13 cellular contexts compared by ENCODE assay signal in the genomic region with DNA sequence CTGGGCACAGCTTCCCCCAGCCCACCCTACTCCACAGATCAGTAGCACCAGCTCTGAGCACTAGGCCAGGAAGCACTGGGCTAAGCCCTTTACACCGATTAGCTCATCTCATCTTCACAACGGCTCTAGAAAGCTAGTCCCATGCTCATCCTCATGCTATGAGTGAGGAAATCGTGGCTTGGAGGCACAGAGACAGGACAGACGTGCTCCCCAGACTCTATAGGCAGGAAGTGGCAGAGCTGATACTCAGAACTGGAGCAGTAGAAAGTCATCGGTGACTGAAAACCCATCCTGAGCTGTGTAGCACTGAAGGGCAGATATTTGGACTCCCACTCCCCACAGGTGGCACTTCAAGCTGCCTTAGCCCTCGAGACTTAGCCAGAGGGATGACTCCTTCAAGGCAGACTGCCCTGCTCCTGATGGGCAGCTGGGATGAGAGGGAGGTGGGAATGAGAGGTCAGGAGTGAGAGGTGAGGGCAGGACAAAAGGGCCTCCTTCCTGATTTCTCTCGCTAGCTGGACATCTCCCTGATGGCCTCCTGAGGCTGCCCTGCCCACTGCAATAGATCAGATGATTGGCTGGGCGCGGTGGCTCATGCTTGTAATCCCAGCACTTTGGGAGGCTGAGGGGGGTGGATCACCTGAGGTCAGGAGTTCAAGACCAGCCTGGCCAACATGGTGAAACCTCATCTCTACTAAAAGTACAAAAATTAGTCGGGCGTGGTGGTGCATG. TPM values are rescaled to one million over a fixed set of nuclear protein-coding genes. Genes with fewer than 3 reads are reported as not detected.
A peak's percentile ranks its signal among the peaks of the same experiment; 100 is the strongest.
DNase-seq lines count a peak whose midpoint lies in the region; TF ChIP-seq lines count a peak whose summit lies in the region.
"Had no signal": no experiment of that assay in that cellular context is flagged by ENCODE, and none has a peak within 500 bp of the region (broad histone marks: within the 10 kb centered on the region; RNA-seq: fewer than 3 reads in every experiment).

No MANE protein-coding gene starts in this region.

- TF ChIP-seq CTCF in Calu3 (IDR thresholded peaks at IDR 0.05; ENCODE audit: unreplicated experiment): no peak

- peaks cover 68 to 99% (median 97%) of the 10 kb centered on the region in 3 donors for H3K4me1 Mint-ChIP-seq in CD8-positive, alpha-beta memory T cell
- peaks cover 99% of the 10 kb centered on the region for H3K4me1 Mint-ChIP-seq in activated naive CD4-positive, alpha-beta T cell treated with anti-CD3 and anti-CD28 coated beads, Interleukin-2, amount 10 ng/mL, durations not matched to agents 7 days and 5 days
- H3K4me1 Mint-ChIP-seq in Calu3 (ENCODE audit: low read depth, unreplicated experiment): no peaks in the 10 kb centered on the region

- H3K27me3 ChIP-seq in CD8-positive, alpha-beta memory T cell (ENCODE audit: insufficient read depth, low read length, poor library complexity, severe bottlenecking): no peaks in the 10 kb centered on the region

- peaks cover 95% of the 10 kb centered on the region for H3K4me1 ChIP-seq in CD8-positive, alpha-beta memory T cell (ENCODE audit: insufficient read depth, low read length)

- H3K4me3 ChIP-seq in CD8-positive, alpha-beta memory T cell (ENCODE audit: low read length): peak overlapping the region; percentile 23

- H3K4me3 Mint-ChIP-seq in CD8-positive, alpha-beta memory T cell: peak overlapping the region; percentile 38 to 84 (median 73)
- H3K4me3 Mint-ChIP-seq in activated naive CD4-positive, alpha-beta T cell treated with anti-CD3 and anti-CD28 coated beads, Interleukin-2, amount 10 ng/mL, durations not matched to agents 7 days and 5 days: peak overlapping the region; percentile 76
- H3K4me3 Mint-ChIP-seq in Calu3 (ENCODE audit: low read depth, unreplicated experiment): no peak overlapping the region

- H3K27me3 Mint-ChIP-seq in CD8-positive, alpha-beta memory T cell: no peaks in the 10 kb centered on the region
- H3K27me3 Mint-ChIP-seq in activated naive CD4-positive, alpha-beta T cell treated with anti-CD3 and anti-CD28 coated beads, Interleukin-2, amount 10 ng/mL, durations not matched to agents 7 days and 5 days: no peaks in the 10 kb centered on the region
- peaks cover 44% of the 10 kb centered on the region for H3K27me3 Mint-ChIP-seq in Calu3 (ENCODE audit: unreplicated experiment)

- H3K36me3 ChIP-seq in CD8-positive, alpha-beta memory T cell (ENCODE audit: insufficient read depth, low read length): peaks cover 41% of the 10 kb centered on the region

- peak overlapping the region; percentile 44 for H3K27ac ChIP-seq in CD8-positive, alpha-beta memory T cell (ENCODE audit: low read depth, low read length)

- BruUV-seq in Calu3 (replicated peaks; lab: Mats Ljungman, UMichigan): no TSS peak

- intact Hi-C loops in Calu3 (cut with micrococcal nuclease; ENCODE audit: unreplicated experiment): no loop called here

- peak overlapping the region in 7 of 8 donors; percentile 73 to 97 (median 92) for H3K27ac Mint-ChIP-seq in CD8-positive, alpha-beta memory T cell
- H3K27ac Mint-ChIP-seq in activated naive CD4-positive, alpha-beta T cell treated with anti-CD3 and anti-CD28 coated beads, Interleukin-2, amount 10 ng/mL, durations not matched to agents 7 days and 5 days: peak overlapping the region; percentile 88
- no peak overlapping the region for H3K27ac Mint-ChIP-seq in Calu3 (ENCODE audit: unreplicated experiment)

- peaks cover 16 to 88% (median 22%) of the 10 kb centered on the region in 3 donors for H3K36me3 Mint-ChIP-seq in CD8-positive, alpha-beta memory T cell
- peaks cover 90% of the 10 kb centered on the region for H3K36me3 Mint-ChIP-seq in activated naive CD4-positive, alpha-beta T cell treated with anti-CD3 and anti-CD28 coated beads, Interleukin-2, amount 10 ng/mL, durations not matched to agents 7 days and 5 days
- H3K36me3 Mint-ChIP-seq in Calu3 (ENCODE audit: insufficient read depth, unreplicated experiment): no peaks in the 10 kb centered on the region

- POLR2A ChIA-PET in CD8-positive, alpha-beta memory T cell (lab: Charles Lee): interaction anchor here (0.7 to 2.3 kb wide), 10 partner anchors 9 to 141 kb away, joined by 3 to 11 read pairs (median 4); partner anchors contain the start of genes CD5 and CD6

- no peaks in the 10 kb centered on the region for H3K9me3 Mint-ChIP-seq in CD8-positive, alpha-beta memory T cell
- no peaks in the 10 kb centered on the region for H3K9me3 Mint-ChIP-seq in activated naive CD4-positive, alpha-beta T cell treated with anti-CD3 and anti-CD28 coated beads, Interleukin-2, amount 10 ng/mL, durations not matched to agents 7 days and 5 days
- H3K9me3 Mint-ChIP-seq in Calu3 (ENCODE audit: low read depth, unreplicated experiment): no peaks in the 10 kb centered on the region

- no peaks in the 10 kb centered on the region for H3K9me3 ChIP-seq in CD8-positive, alpha-beta memory T cell (ENCODE audit: low read length)

- DNase-seq in CD8-positive, alpha-beta memory T cell: peak in 4 of 5 donors; percentile 32 to 70 (median 63)
- peak; percentile 78 for DNase-seq in activated CD4-positive, alpha-beta T cell treated with anti-CD3 and anti-CD28 coated beads for 48 hours
- DNase-seq in activated naive CD4-positive, alpha-beta T cell treated with anti-CD3 and anti-CD28 coated beads, Interleukin-2, amount 10 ng/mL, durations not matched to agents 7 days and 5 days: peak; percentile 82
- DNase-seq in stimulated activated CD4-positive, alpha-beta T cell treated with anti-CD3 and anti-CD28 coated beads, Interleukin-15, amount 100 ng/mL, for 48 hours (ENCODE audit: low read depth in 2 of 2): peak; percentile 69 to 71
- DNase-seq in Calu3: no peak
- DNase-seq in NCI-H748 (lab: John Stamatoyannopoulos, UW; ENCODE audit: unreplicated experiment): no peak
- no peak for DNase-seq in T1000 (lab: John Stamatoyannopoulos, UW)
- DNase-seq in NCI-H82 (lab: John Stamatoyannopoulos, UW): no peak
- DNase-seq: AML-193, glutamatergic neuron, NCI-H446, occipital lobe had no signal

- CTCF ChIA-PET in CD8-positive, alpha-beta memory T cell (lab: Charles Lee): interaction anchor here (0.6 to 4.2 kb wide), 10 partner anchors 9 to 135 kb away, joined by 3 to 18 read pairs (median 4); no protein-coding TSS in a partner anchor
- CTCF ChIA-PET in activated naive CD4-positive, alpha-beta T cell treated with anti-CD3 and anti-CD28 coated beads, Interleukin-2, amount 10 ng/mL, durations not matched to agents 7 days and 5 days (lab: Charles Lee): interaction anchor here (0.9 to 6.2 kb wide), 16 partner anchors 9 to 207 kb away, joined by 3 to 32 read pairs (median 3); partner anchors contain the start of gene CD5
- CTCF ChIA-PET in Calu3 (lab: Charles Lee): interaction anchor here (1.0 kb wide), 1 partner anchor 18 kb away, joined by 3 read pairs; no protein-coding TSS in a partner anchor

RNA-seq across cellular contexts. Expression of gene CD5, which starts 9.7 kb away (rescaled TPM):
- total RNA-seq in CD8-positive, alpha-beta memory T cell: 100 to 1,000 TPM; 169 to 175 TPM
- polyA plus RNA-seq in CD8-positive, alpha-beta memory T cell: 156 TPM
- total RNA-seq in Calu3 (2022): not detected in 2 replicates
- total RNA-seq: MCF 10A, occipital lobe had no signal

RNA-seq across cellular contexts. Expression of gene VPS37C, which starts 49.3 kb away (rescaled TPM):
- 10 to 100 TPM in 1 of 2 experiments, 1 to 10 TPM in 1; 8.4 to 10.3 TPM for total RNA-seq in CD8-positive, alpha-beta memory T cell
- polyA plus RNA-seq in CD8-positive, alpha-beta memory T cell: 1.3 TPM
- total RNA-seq in Calu3 (2022): 22.7 TPM in 2 replicates

Comparison
In these comparisons a context has a peak if more than half of its experiments do, and no peak if none do; other contexts are left out.
1. DNase-seq: peak in CD8-positive, alpha-beta memory T cell (4 of 5), activated CD4-positive, alpha-beta T cell treated with anti-CD3 and anti-CD28 coated beads for 48 hours (single experiment), activated naive CD4-positive, alpha-beta T cell treated with anti-CD3 and anti-CD28 coated beads, Interleukin-2, amount 10 ng/mL, durations not matched to agents 7 days and 5 days (single experiment) and stimulated activated CD4-positive, alpha-beta T cell treated with anti-CD3 and anti-CD28 coated beads, Interleukin-15, amount 100 ng/mL, for 48 hours (2 of 2); none in Calu3 (single experiment), NCI-H748 (single experiment), T1000 (single experiment) and NCI-H82 (single experiment).
2. RNA of gene CD5, which starts 9.7 kb away (total RNA-seq): 169 to 175 TPM in CD8-positive, alpha-beta memory T cell; not detected in Calu3; every median in the first group is over 100 times any median in the second.